In genomic region chr13:96947343-96947910, GRCh38 we compare ENCODE assay signal across 21 cellular contexts. TPM values are rescaled to one million over a fixed set of nuclear protein-coding genes. Genes with fewer than 3 reads are reported as not detected.
DNase-seq lines count a peak whose midpoint lies in the region; ATAC-seq and TF ChIP-seq lines count a peak whose summit lies in the region.
"Had no signal": no experiment of that assay in that cellular context is flagged by ENCODE, and none has a peak within 500 bp of the region (broad histone marks: within the 10 kb centered on the region; RNA-seq: fewer than 3 reads in every experiment).

No MANE protein-coding gene starts in this region.

- no peak overlapping the region for H3K9ac ChIP-seq in trophoblast cell (ENCODE audit: low read length)

- H3K4me3 ChIP-seq in esophagus squamous epithelium (no peak overlapping the region), trophoblast cell (ENCODE audit: low read depth, low read length) (no peak overlapping the region)
- H3K4me3 ChIP-seq: GM23338 had no signal

- H3K79me1 ChIP-seq in trophoblast cell (ENCODE audit: low read length) = no peaks in the 10 kb centered on the region

- no peak overlapping the region for H4K12ac ChIP-seq in trophoblast cell (ENCODE audit: low read depth, low read length)

- peak; percentile 1 for DNase-seq in T1000 (lab: John Stamatoyannopoulos, UW)
- peak; percentile 5 for DNase-seq in astrocyte of the hippocampus (ENCODE audit: low read depth, low spot score)
- DNase-seq in esophagus squamous epithelium (lab: John Stamatoyannopoulos, UW) = no peak
- DNase-seq in trophoblast cell = peak; percentile 62 to 85
- DNase-seq in activated CD4-positive, alpha-beta memory T cell treated with anti-CD3 and anti-CD28 coated beads, Interleukin-2, amount 10 ng/mL, durations not matched to agents 7 days and 5 days = no peak
- no peak for DNase-seq in NCI-H2196 (lab: John Stamatoyannopoulos, UW; ENCODE audit: unreplicated experiment)
- DNase-seq: C1 segment of cervical spinal cord; Calu3; CD4-positive, alpha-beta memory T cell; COR-L47; DMS53; DMS79 treated with DMSO at 0.1 percent for 48 hours; GF-D8; H9 had no signal

- H3K27ac Mint-ChIP-seq in activated CD4-positive, alpha-beta memory T cell treated with anti-CD3 and anti-CD28 coated beads, Interleukin-2, amount 10 ng/mL, durations not matched to agents 7 days and 5 days = no peak overlapping the region
- H3K27ac Mint-ChIP-seq: CD4-positive, alpha-beta memory T cell; GM23338; H9 had no signal

- H3K9me3 Mint-ChIP-seq in activated CD4-positive, alpha-beta memory T cell treated with anti-CD3 and anti-CD28 coated beads, Interleukin-2, amount 10 ng/mL, durations not matched to agents 7 days and 5 days = no peaks in the 10 kb centered on the region
- H3K9me3 Mint-ChIP-seq: GM23338 had no signal

- H3K23ac ChIP-seq in trophoblast cell (ENCODE audit: low read length) = no peak overlapping the region

- no peak overlapping the region for H2BK5ac ChIP-seq in trophoblast cell (ENCODE audit: low read depth, low read length, poor library complexity)

- no peaks in the 10 kb centered on the region for H3K79me2 ChIP-seq in trophoblast cell (ENCODE audit: control insufficient read depth, insufficient read depth, low read length, poor library complexity)

- no peak overlapping the region for H2BK120ac ChIP-seq in trophoblast cell (ENCODE audit: insufficient read depth, low read length, poor library complexity)

- POLR2A ChIA-PET in activated CD4-positive, alpha-beta memory T cell treated with anti-CD3 and anti-CD28 coated beads, Interleukin-2, amount 10 ng/mL, durations not matched to agents 7 days and 5 days (lab: Charles Lee) = no interaction called here

- no peaks in the 10 kb centered on the region for H3K4me1 Mint-ChIP-seq in activated CD4-positive, alpha-beta memory T cell treated with anti-CD3 and anti-CD28 coated beads, Interleukin-2, amount 10 ng/mL, durations not matched to agents 7 days and 5 days
- H3K4me1 Mint-ChIP-seq: CD4-positive, alpha-beta memory T cell had no signal

- ATAC-seq in HG02852 (IDR thresholded peaks at IDR 0.05; ENCODE audit: unreplicated experiment) = no peak
- ATAC-seq in HG02970 (IDR thresholded peaks at IDR 0.05; ENCODE audit: low FRiP score, unreplicated experiment) = no peak
- ATAC-seq: GM23338 had no signal

- no peaks in the 10 kb centered on the region for H3K36me3 ChIP-seq in esophagus squamous epithelium
- no peaks in the 10 kb centered on the region for H3K36me3 ChIP-seq in trophoblast cell (ENCODE audit: control insufficient read depth in 1 of 2, insufficient read depth in 2 of 2, low read length in 2 of 2)

- TF ChIP-seq POLR2A in esophagus squamous epithelium (IDR thresholded peaks at IDR 0.05) = no peak

- H3K4me1 ChIP-seq in esophagus squamous epithelium (peaks cover 0 to 14% (median 0%) of the 10 kb centered on the region in 3 donors), trophoblast cell (ENCODE audit: control insufficient read depth in 1 of 2, insufficient read depth in 2 of 2, low read length in 2 of 2) (no peaks in the 10 kb centered on the region)

- no peaks in the 10 kb centered on the region for H3K27me3 Mint-ChIP-seq in activated CD4-positive, alpha-beta memory T cell treated with anti-CD3 and anti-CD28 coated beads, Interleukin-2, amount 10 ng/mL, durations not matched to agents 7 days and 5 days

- no peak overlapping the region for H4K8ac ChIP-seq in trophoblast cell (ENCODE audit: low read depth, low read length)

- H3K27ac ChIP-seq in esophagus squamous epithelium (peak overlapping the region in 3 of 4 donors; percentile 10 to 52 (median 32)), trophoblast cell (ENCODE audit: low read depth, low read length) (no peak overlapping the region)

- no peak overlapping the region for H3K4me2 ChIP-seq in trophoblast cell (ENCODE audit: low read length)
- H3K4me2 ChIP-seq: GM23338 had no signal

- H2AK5ac ChIP-seq in trophoblast cell (ENCODE audit: low read length) = no peak overlapping the region

- 69 to 79% methylated on average over 21 to 27 of the region's 27 CpGs for WGBS in esophagus squamous epithelium, 2 donors
- no CpG with 5 or more reads among the region's 27 CpGs for WGBS in trophoblast cell (ENCODE audit: extremely low coverage, insufficient coverage, insufficient read length)

- H2AFZ ChIP-seq in trophoblast cell (ENCODE audit: insufficient read depth, low read length, poor library complexity) = no peak overlapping the region
- H2AFZ ChIP-seq: GM23338 had no signal

- H3K27me3 ChIP-seq in esophagus squamous epithelium (no peaks in the 10 kb centered on the region), trophoblast cell (ENCODE audit: insufficient read depth, low read length) (no peaks in the 10 kb centered on the region)

- no peak overlapping the region for H2BK12ac ChIP-seq in trophoblast cell (ENCODE audit: low read length)

- no peaks in the 10 kb centered on the region for H3K36me3 Mint-ChIP-seq in activated CD4-positive, alpha-beta memory T cell treated with anti-CD3 and anti-CD28 coated beads, Interleukin-2, amount 10 ng/mL, durations not matched to agents 7 days and 5 days (ENCODE audit: low read depth)
- H3K36me3 Mint-ChIP-seq: CD4-positive, alpha-beta memory T cell had no signal

- CTCF ChIA-PET in activated CD4-positive, alpha-beta memory T cell treated with anti-CD3 and anti-CD28 coated beads, Interleukin-2, amount 10 ng/mL, durations not matched to agents 7 days and 5 days (lab: Charles Lee) = no interaction called here

- H3K4ac ChIP-seq in trophoblast cell (ENCODE audit: low read depth, low read length) = no peak overlapping the region

- no peak overlapping the region for H4K91ac ChIP-seq in trophoblast cell (ENCODE audit: low read depth, low read length)

- no peak overlapping the region for H3K18ac ChIP-seq in trophoblast cell (ENCODE audit: low read length)

- no peak overlapping the region for H3K14ac ChIP-seq in trophoblast cell (ENCODE audit: low read length)

- intact Hi-C loops in esophagus squamous epithelium (cut with DNase I) = no loop called here

- TF ChIP-seq CTCF in esophagus squamous epithelium (IDR thresholded peaks at IDR 0.05) = no peak

- H3K9me3 ChIP-seq in esophagus squamous epithelium (no peaks in the 10 kb centered on the region), trophoblast cell (ENCODE audit: insufficient read depth, low read depth, low read length) (peaks cover 9% of the 10 kb centered on the region)

- no peak overlapping the region for H3K4me3 Mint-ChIP-seq in activated CD4-positive, alpha-beta memory T cell treated with anti-CD3 and anti-CD28 coated beads, Interleukin-2, amount 10 ng/mL, durations not matched to agents 7 days and 5 days
- H3K4me3 Mint-ChIP-seq: CD4-positive, alpha-beta memory T cell; GM23338; H9 had no signal

RNA-seq across cellular contexts. Expression of gene OXGR1, which starts 46.8 kb away (rescaled TPM):
- total RNA-seq in esophagus squamous epithelium = 1 to 10 TPM in 3 of 4 donors, not detected in 1; 1.2 to 5.7 (median 1.4) TPM
- polyA plus RNA-seq in trophoblast cell (2013) = 18.2 and 18.3 TPM in 2 replicates
- not detected for total RNA-seq in activated CD4-positive, alpha-beta memory T cell treated with anti-CD3 and anti-CD28 coated beads, Interleukin-2, amount 10 ng/mL, durations not matched to agents 7 days and 5 days
- total RNA-seq: A172; A673; CD4-positive, alpha-beta memory T cell; G401; H9 had no signal
- polyA plus RNA-seq: BJ; CD4-positive, alpha-beta memory T cell had no signal

Comparison
In these comparisons a context has a peak if more than half of its experiments do, and no peak if none do; other contexts are left out.
1. DNase-seq: peak in T1000 (single experiment), astrocyte of the hippocampus (single experiment) and trophoblast cell (2 of 2); none in esophagus squamous epithelium (single experiment), activated CD4-positive, alpha-beta memory T cell treated with anti-CD3 and anti-CD28 coated beads, Interleukin-2, amount 10 ng/mL, durations not matched to agents 7 days and 5 days (single experiment) and NCI-H2196 (single experiment).